Comparison of ENCODE assay signal across 16 cellular contexts in genomic region chr4:119097282-119097900, GRCh38. TPM values are rescaled to one million over a fixed set of nuclear protein-coding genes. Genes with fewer than 3 reads are reported as not detected.
"Had no signal": no experiment of that assay in that cellular context is flagged by ENCODE, and none has a peak within 500 bp of the region (broad histone marks: within the 10 kb centered on the region; RNA-seq: fewer than 3 reads in every experiment).

No MANE protein-coding gene starts in this region.

- DNase-seq: activated B cell treated with CpG ODN at 0.5 μM for 24 hours; activated CD4-positive, alpha-beta T cell treated with anti-CD3 and anti-CD28 coated beads, Interleukin-2, amount 10 ng/mL, durations not matched to agents 24 days and 14 days; activated naive CD4-positive, alpha-beta T cell treated with Interleukin-2 at 50 U/mL for 16 hours; effector CD4-positive, alpha-beta T cell; gastrocnemius medialis; natural killer cell; nucleus accumbens; stimulated activated CD4-positive, alpha-beta T cell treated with anti-CD3 and anti-CD28 coated beads, Interleukin-2, amount 100 ng/mL, for 24 hours; stimulated activated naive CD4-positive, alpha-beta T cell; substantia nigra had no signal

- H3K27me3 ChIP-seq: gastrocnemius medialis had no signal

- H3K9me3 ChIP-seq: gastrocnemius medialis had no signal

- H3K27ac ChIP-seq: coronary artery had no signal

- H3K4me3 ChIP-seq: coronary artery, gastrocnemius medialis had no signal

- ATAC-seq: natural killer cell, sciatic nerve had no signal

- H3K36me3 ChIP-seq: gastrocnemius medialis had no signal

- FAIRE-seq: astrocyte had no signal

RNA-seq across cellular contexts. Expression of gene MYOZ2, which starts 38.2 kb away (rescaled TPM):
- total RNA-seq: activated B cell treated with CpG ODN at 0.5 μM for 24 hours; activated CD4-positive, alpha-beta T cell treated with anti-CD3 and anti-CD28 coated beads, Interleukin-2, amount 10 ng/mL, durations not matched to agents 24 days and 14 days; activated T-helper 1 cell treated with anti-CD3 and anti-CD28 coated beads, Interleukin-12 subunit alpha, Interleukin-12 subunit beta, Interleukin-2, Interleukin-4 antibody, amounts not matched to agents 30 ng/mL and 10 ng/mL and 1 ng/mL, durations not matched to agents 14 hours and 24 hours and 36 hours; kidney epithelial cell; mononuclear cell; natural killer cell had no signal
